18 cellular contexts compared by ENCODE assay signal in genomic region chr10:89416465-89416864, GRCh38. TPM values are rescaled to one million over a fixed set of nuclear protein-coding genes. Genes with fewer than 3 reads are reported as not detected.
A peak's percentile ranks its signal among the peaks of the same experiment; 100 is the strongest.
DNase-seq lines count a peak whose midpoint lies in the region; ATAC-seq and TF ChIP-seq lines count a peak whose summit lies in the region.
"Had no signal": no experiment of that assay in that cellular context is flagged by ENCODE, and none has a peak within 500 bp of the region (broad histone marks: within the 10 kb centered on the region; RNA-seq: fewer than 3 reads in every experiment).

No MANE protein-coding gene starts in this region.

- WGBS in upper lobe of left lung, 2 donors: 61 to 100% methylated on average over 1 of the region's 1 CpG

- TF ChIP-seq POLR2A in upper lobe of left lung (IDR thresholded peaks at IDR 0.05): no peak

- H3K9me3 ChIP-seq in Loucy (ENCODE audit: insufficient read depth, low read depth, low read length) (no peaks in the 10 kb centered on the region), neural progenitor cell (ENCODE audit: low read depth) (no peaks in the 10 kb centered on the region), upper lobe of left lung (no peaks in the 10 kb centered on the region)
- H3K9me3 ChIP-seq: testis had no signal

- H3K9me2 ChIP-seq in Loucy (replicated peaks; ENCODE audit: low read depth, low read length): no peaks in the 10 kb centered on the region

- intact Hi-C loops in activated CD4-positive, alpha-beta T cell treated with anti-CD3 and anti-CD28 coated beads for 36 hours (cut with DNase I, micrococcal nuclease): loop anchor here (5.0 to 10.0 kb wide), 5 partner anchors 286 to 1458 kb away; partner anchors contain the start of genes KIF20B (in 1 of the 2), RPP30 (in 1 of the 2) and STAMBPL1 (in 1 of the 2)

- no peak overlapping the region for H3K27ac Mint-ChIP-seq in activated CD4-positive, alpha-beta T cell treated with anti-CD3 and anti-CD28 coated beads for 36 hours
- H3K27ac Mint-ChIP-seq in brain (peak overlapping the region in 4 of 5 experiments; percentile 45 to 85 (median 50)), neural progenitor cell (no peak overlapping the region)

- H3K9me3 Mint-ChIP-seq in activated CD4-positive, alpha-beta T cell treated with anti-CD3 and anti-CD28 coated beads for 36 hours (ENCODE audit: low read depth): peaks cover 4% of the 10 kb centered on the region
- peaks cover 0 to 7% (median 4%) of the 10 kb centered on the region in 5 experiments for H3K9me3 Mint-ChIP-seq in brain
- H3K9me3 Mint-ChIP-seq in neural progenitor cell: peaks cover 7% of the 10 kb centered on the region

- H3F3A ChIP-seq in Loucy (ENCODE audit: low read depth): peaks cover 3% of the 10 kb centered on the region; the same call in 1 of the 2 replicates
- H3F3A ChIP-seq in neural progenitor cell (ENCODE audit: low read depth): peaks cover 14% of the 10 kb centered on the region

- peaks cover 37% of the 10 kb centered on the region for H3K79me2 ChIP-seq in Loucy (ENCODE audit: insufficient read depth, low read length)
- H3K79me2 ChIP-seq in neural progenitor cell (ENCODE audit: low read depth): no peaks in the 10 kb centered on the region

- H3K9ac ChIP-seq in Loucy (ENCODE audit: low read depth, low read length, poor library complexity, severe bottlenecking) (peak overlapping the region; percentile 86), neural progenitor cell (no peak overlapping the region)

- H4K20me1 ChIP-seq in Loucy (ENCODE audit: insufficient read depth, low read length, poor library complexity, severe bottlenecking) (peaks cover 10% of the 10 kb centered on the region), neural progenitor cell (ENCODE audit: low read depth) (no peaks in the 10 kb centered on the region)

- H3K36me3 ChIP-seq in Loucy (ENCODE audit: insufficient read depth, low read length) (no peaks in the 10 kb centered on the region), neural progenitor cell (no peaks in the 10 kb centered on the region), upper lobe of left lung (peaks cover 0 to 18% (median 2%) of the 10 kb centered on the region in 4 donors)

- H3K36me3 Mint-ChIP-seq in activated CD4-positive, alpha-beta T cell treated with anti-CD3 and anti-CD28 coated beads for 36 hours (ENCODE audit: low read depth): peaks cover 43% of the 10 kb centered on the region
- H3K36me3 Mint-ChIP-seq in brain (peaks cover 53% of the 10 kb centered on the region), neural progenitor cell (peaks cover 21% of the 10 kb centered on the region)

- H3K27me3 Mint-ChIP-seq in activated CD4-positive, alpha-beta T cell treated with anti-CD3 and anti-CD28 coated beads for 36 hours: no peaks in the 10 kb centered on the region
- H3K27me3 Mint-ChIP-seq in brain (no peaks in the 10 kb centered on the region), neural progenitor cell (ENCODE audit: insufficient read depth, low read depth) (no peaks in the 10 kb centered on the region)

- DNase-seq in activated CD4-positive, alpha-beta T cell treated with anti-CD3 and anti-CD28 coated beads for 36 hours: no peak
- DNase-seq in activated CD4-positive, alpha-beta T cell treated with anti-CD3 and anti-CD28 coated beads for 4 hours: no peak
- no peak for DNase-seq in neural progenitor cell (ENCODE audit: low spot score)
- no peak for DNase-seq in GM10248 (ENCODE audit: extremely low spot score)
- DNase-seq in upper lobe of left lung: no peak
- DNase-seq: activated CD4-positive, CD25-positive, alpha-beta regulatory T cell; activated gamma-delta T cell; central memory CD4-positive, alpha-beta T cell; NCI-H1048; NCI-H345; nucleus accumbens; OCI-M1; testis had no signal

- H3K4me2 ChIP-seq in Loucy (ENCODE audit: low read depth, low read length, poor library complexity, severe bottlenecking) (peak overlapping the region; percentile 84), neural progenitor cell (no peak overlapping the region)

- H2AFZ ChIP-seq in Loucy (ENCODE audit: low read length) (no peak overlapping the region), neural progenitor cell (replicated peaks) (no peak overlapping the region)

- ATAC-seq in activated CD4-positive, alpha-beta T cell treated with anti-CD3 and anti-CD28 coated beads for 36 hours: no peak
- ATAC-seq in HG02852 (IDR thresholded peaks at IDR 0.05; ENCODE audit: unreplicated experiment): no peak
- no peak for ATAC-seq in upper lobe of left lung (ENCODE audit: low FRiP score in 2 of 2)

- H3K4me3 ChIP-seq in Loucy (ENCODE audit: low read length, poor library complexity, severe bottlenecking) (peak overlapping the region; percentile 89), neural progenitor cell (no peak overlapping the region), upper lobe of left lung (peak overlapping the region in 1 of 4 donors; percentile 96)

- TF ChIP-seq CTCF in Loucy (conservative IDR thresholded peaks at IDR 0.05; ENCODE audit: low read length) (no peak), brain (conservative IDR thresholded peaks at IDR 0.05) (no peak), neural progenitor cell (IDR thresholded peaks at IDR 0.05) (no peak), GM10248 (IDR thresholded peaks at IDR 0.05; ENCODE audit: control extremely low read depth, extremely low read depth, low read depth, missing control alignments) (no peak), upper lobe of left lung (IDR thresholded peaks at IDR 0.05) (no peak)

- H3K27me3 ChIP-seq in Loucy (ENCODE audit: insufficient read depth, low read length, poor library complexity, severe bottlenecking): no peaks in the 10 kb centered on the region
- peaks cover 23% of the 10 kb centered on the region for H3K27me3 ChIP-seq in neural progenitor cell
- H3K27me3 ChIP-seq in upper lobe of left lung: no peaks in the 10 kb centered on the region
- H3K27me3 ChIP-seq: testis had no signal

- POLR2A ChIA-PET in activated CD4-positive, alpha-beta T cell treated with anti-CD3 and anti-CD28 coated beads for 36 hours (lab: Charles Lee): no interaction called here
- POLR2A ChIA-PET in GM10248 (lab: Yijun Ruan, JAX): no interaction called here

- no peak for TF ChIP-seq EP300 in upper lobe of left lung (IDR thresholded peaks at IDR 0.05)

- peak overlapping the region; percentile 81 for H3K4me3 Mint-ChIP-seq in activated CD4-positive, alpha-beta T cell treated with anti-CD3 and anti-CD28 coated beads for 36 hours
- H3K4me3 Mint-ChIP-seq in brain (peak overlapping the region; percentile 92 to 99 (median 97)), neural progenitor cell (peak overlapping the region; percentile 98)

- CTCF ChIA-PET in activated CD4-positive, alpha-beta T cell treated with anti-CD3 and anti-CD28 coated beads for 36 hours (lab: Charles Lee): interaction anchor here (1.2 kb wide), 1 partner anchor 209 kb away, joined by 4 read pairs; no protein-coding TSS in a partner anchor
- CTCF ChIA-PET in GM10248 (lab: Yijun Ruan, JAX): interaction anchor here (1.4 to 3.1 kb wide), 4 partner anchors 10 to 170 kb away, joined by 3 to 8 read pairs (median 4); no protein-coding TSS in a partner anchor

- H3K4me1 Mint-ChIP-seq in activated CD4-positive, alpha-beta T cell treated with anti-CD3 and anti-CD28 coated beads for 36 hours: peaks cover 47% of the 10 kb centered on the region
- H3K4me1 Mint-ChIP-seq in brain (peaks cover 76% of the 10 kb centered on the region), neural progenitor cell (peaks cover 12% of the 10 kb centered on the region)

- H3K4me1 ChIP-seq in Loucy (ENCODE audit: insufficient read depth, low read length, poor library complexity, severe bottlenecking): peaks cover 43% of the 10 kb centered on the region
- H3K4me1 ChIP-seq in neural progenitor cell: peaks cover 4% of the 10 kb centered on the region
- H3K4me1 ChIP-seq in upper lobe of left lung: peaks cover 45 to 64% (median 49%) of the 10 kb centered on the region in 4 donors

- no peak overlapping the region for H3K27ac ChIP-seq in neural progenitor cell
- peak overlapping the region in 2 of 4 donors; percentile 95 to 99 for H3K27ac ChIP-seq in upper lobe of left lung

RNA-seq across cellular contexts. Expression of gene IFIT5, which starts 2.1 kb away (rescaled TPM):
- 10 to 100 TPM; 14.4 to 14.9 TPM for total RNA-seq in activated CD4-positive, alpha-beta T cell treated with anti-CD3 and anti-CD28 coated beads for 36 hours
- polyA plus RNA-seq in brain (ENCODE audit: insufficient read depth, low read depth, low replicate concordance): 4.1 TPM
- total RNA-seq in neural progenitor cell (ENCODE audit: low replicate concordance) (5.6 and 7.0 TPM in 2 replicates), upper lobe of left lung (10 to 100 TPM in 5 of 6 donors, 1 to 10 TPM in 1; 6.5 to 30.8 (median 20.6) TPM)

RNA-seq across cellular contexts. Expression of gene IFIT1, which starts 24.0 kb away (rescaled TPM):
- 1 to 10 TPM; 5.9 to 6.5 TPM for total RNA-seq in activated CD4-positive, alpha-beta T cell treated with anti-CD3 and anti-CD28 coated beads for 36 hours
- 15.9 TPM for polyA plus RNA-seq in brain (ENCODE audit: insufficient read depth, low read depth, low replicate concordance)
- total RNA-seq in neural progenitor cell (ENCODE audit: low replicate concordance) (12.4 and 13.2 TPM in 2 replicates), upper lobe of left lung (10 to 100 TPM in 5 of 6 donors, 1 to 10 TPM in 1; 9.8 to 54.9 (median 18.1) TPM)

RNA-seq across cellular contexts. Expression of gene IFIT1B, which starts 38.6 kb away (rescaled TPM):
- not detected for total RNA-seq in activated CD4-positive, alpha-beta T cell treated with anti-CD3 and anti-CD28 coated beads for 36 hours
- polyA plus RNA-seq in brain (ENCODE audit: insufficient read depth, low read depth, low replicate concordance): not detected
- not detected in 2 replicates for total RNA-seq in neural progenitor cell (ENCODE audit: low replicate concordance)
- under 1 TPM in 2 of 6 donors, not detected in 4; 0.20 to 0.59 TPM for total RNA-seq in upper lobe of left lung
- total RNA-seq: A172, endothelial cell of umbilical vein, testis had no signal
- polyA plus RNA-seq: endothelial cell of umbilical vein had no signal

Comparison
In these comparisons a context has a peak if more than half of its experiments do, and no peak if none do; other contexts are left out.
1. H3K27ac Mint-ChIP-seq: peak in brain (4 of 5); none in activated CD4-positive, alpha-beta T cell treated with anti-CD3 and anti-CD28 coated beads for 36 hours (single experiment) and neural progenitor cell (single experiment).
2. Peak in every context shown above with its lines, with median percentiles within 50 percentile points of each other: H3K4me3 Mint-ChIP-seq.